In genomic region chr5:133251296-133252132, GRCh38 we compare ENCODE assay signal across 1 cellular context.
A peak's percentile ranks its signal among the peaks of the same experiment; 100 is the strongest.
TF ChIP-seq lines count a peak whose summit lies in the region.

No MANE protein-coding gene starts in this region.

TF ChIP-seq in HepG2, 621 proteins besides CTCF, POLR2A, EP300 and RAD21 (continued from another document and continues in another):
- TF ChIP-seq ZBTB44 (CRISPR knock-in tag; IDR thresholded peaks at IDR 0.05), result no peak
- TF ChIP-seq RARA (CRISPR knock-in tag; IDR thresholded peaks at IDR 0.05), result peak; percentile 50; the same call in 1 of the 2 replicates
- no peak for TF ChIP-seq ATM (IDR thresholded peaks at IDR 0.05; ENCODE audit: borderline replicate concordance)
- no peak for TF ChIP-seq ZNF350 (CRISPR knock-in tag; IDR thresholded peaks at IDR 0.05; ENCODE audit: borderline replicate concordance, low read depth)
- TF ChIP-seq HOXA5 (CRISPR knock-in tag; IDR thresholded peaks at IDR 0.05), result 0 out of 2 replicates have a peak, but pooled peaks have one; percentile 63
- TF ChIP-seq ZNF460 (CRISPR knock-in tag; IDR thresholded peaks at IDR 0.05; ENCODE audit: borderline replicate concordance), result no peak
- peak; percentile 66; the same call in 1 of the 2 replicates for TF ChIP-seq RFXAP (CRISPR knock-in tag; IDR thresholded peaks at IDR 0.05; ENCODE audit: borderline replicate concordance)
- TF ChIP-seq ZNF501 (CRISPR knock-in tag; IDR thresholded peaks at IDR 0.05), result peak; percentile 61
- 0 out of 2 replicates have a peak, but pooled peaks have one; percentile 47 for TF ChIP-seq ZZZ3 (CRISPR knock-in tag; IDR thresholded peaks at IDR 0.05; ENCODE audit: borderline replicate concordance)
- TF ChIP-seq, protein P1, sequence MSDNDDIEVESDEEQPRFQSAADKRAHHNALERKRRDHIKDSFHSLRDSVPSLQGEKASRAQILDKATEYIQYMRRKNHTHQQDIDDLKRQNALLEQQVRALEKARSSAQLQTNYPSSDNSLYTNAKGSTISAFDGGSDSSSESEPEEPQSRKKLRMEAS (IDR thresholded peaks at IDR 0.05), result peak; percentile 51
- no peak for TF ChIP-seq HES4 (CRISPR knock-in tag; IDR thresholded peaks at IDR 0.05; ENCODE audit: borderline replicate concordance)
- no peak for TF ChIP-seq ATF1 (CRISPR knock-in tag; IDR thresholded peaks at IDR 0.05)
- TF ChIP-seq, protein P2, sequence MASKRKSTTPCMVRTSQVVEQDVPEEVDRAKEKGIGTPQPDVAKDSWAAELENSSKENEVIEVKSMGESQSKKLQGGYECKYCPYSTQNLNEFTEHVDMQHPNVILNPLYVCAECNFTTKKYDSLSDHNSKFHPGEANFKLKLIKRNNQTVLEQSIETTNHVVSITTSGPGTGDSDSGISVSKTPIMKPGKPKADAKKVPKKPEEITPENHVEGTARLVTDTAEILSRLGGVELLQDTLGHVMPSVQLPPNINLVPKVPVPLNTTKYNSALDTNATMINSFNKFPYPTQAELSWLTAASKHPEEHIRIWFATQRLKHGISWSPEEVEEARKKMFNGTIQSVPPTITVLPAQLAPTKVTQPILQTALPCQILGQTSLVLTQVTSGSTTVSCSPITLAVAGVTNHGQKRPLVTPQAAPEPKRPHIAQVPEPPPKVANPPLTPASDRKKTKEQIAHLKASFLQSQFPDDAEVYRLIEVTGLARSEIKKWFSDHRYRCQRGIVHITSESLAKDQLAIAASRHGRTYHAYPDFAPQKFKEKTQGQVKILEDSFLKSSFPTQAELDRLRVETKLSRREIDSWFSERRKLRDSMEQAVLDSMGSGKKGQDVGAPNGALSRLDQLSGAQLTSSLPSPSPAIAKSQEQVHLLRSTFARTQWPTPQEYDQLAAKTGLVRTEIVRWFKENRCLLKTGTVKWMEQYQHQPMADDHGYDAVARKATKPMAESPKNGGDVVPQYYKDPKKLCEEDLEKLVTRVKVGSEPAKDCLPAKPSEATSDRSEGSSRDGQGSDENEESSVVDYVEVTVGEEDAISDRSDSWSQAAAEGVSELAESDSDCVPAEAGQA (IDR thresholded peaks at IDR 0.05; ENCODE audit: low read depth), result no peak
- TF ChIP-seq, protein P2 (CRISPR knock-in tag; IDR thresholded peaks at IDR 0.05; ENCODE audit: borderline replicate concordance), result no peak
- TF ChIP-seq, protein P3, sequence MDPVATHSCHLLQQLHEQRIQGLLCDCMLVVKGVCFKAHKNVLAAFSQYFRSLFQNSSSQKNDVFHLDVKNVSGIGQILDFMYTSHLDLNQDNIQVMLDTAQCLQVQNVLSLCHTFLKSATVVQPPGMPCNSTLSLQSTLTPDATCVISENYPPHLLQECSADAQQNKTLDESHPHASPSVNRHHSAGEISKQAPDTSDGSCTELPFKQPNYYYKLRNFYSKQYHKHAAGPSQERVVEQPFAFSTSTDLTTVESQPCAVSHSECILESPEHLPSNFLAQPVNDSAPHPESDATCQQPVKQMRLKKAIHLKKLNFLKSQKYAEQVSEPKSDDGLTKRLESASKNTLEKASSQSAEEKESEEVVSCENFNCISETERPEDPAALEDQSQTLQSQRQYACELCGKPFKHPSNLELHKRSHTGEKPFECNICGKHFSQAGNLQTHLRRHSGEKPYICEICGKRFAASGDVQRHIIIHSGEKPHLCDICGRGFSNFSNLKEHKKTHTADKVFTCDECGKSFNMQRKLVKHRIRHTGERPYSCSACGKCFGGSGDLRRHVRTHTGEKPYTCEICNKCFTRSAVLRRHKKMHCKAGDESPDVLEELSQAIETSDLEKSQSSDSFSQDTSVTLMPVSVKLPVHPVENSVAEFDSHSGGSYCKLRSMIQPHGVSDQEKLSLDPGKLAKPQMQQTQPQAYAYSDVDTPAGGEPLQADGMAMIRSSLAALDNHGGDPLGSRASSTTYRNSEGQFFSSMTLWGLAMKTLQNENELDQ (CRISPR knock-in tag; IDR thresholded peaks at IDR 0.05; ENCODE audit: borderline replicate concordance), result no peak
- TF ChIP-seq MAZ (IDR thresholded peaks at IDR 0.05; ENCODE audit: borderline replicate concordance, low read depth, low read length), result 0 out of 2 replicates have a peak, but pooled peaks have one; percentile 12
- no peak for TF ChIP-seq MAZ (CRISPR knock-in tag; IDR thresholded peaks at IDR 0.05; ENCODE audit: low read depth)
- peak; percentile 34; the same call in 1 of the 2 replicates for TF ChIP-seq ZNF556 (CRISPR knock-in tag; IDR thresholded peaks at IDR 0.05; ENCODE audit: borderline replicate concordance)
- TF ChIP-seq HNRNPUL1 (IDR thresholded peaks at IDR 0.05; ENCODE audit: low read depth, low read length), result no peak
- no peak for TF ChIP-seq ZNF367 (CRISPR knock-in tag; IDR thresholded peaks at IDR 0.05; ENCODE audit: borderline replicate concordance)
- peak; percentile 62; the same call in 1 of the 2 replicates for TF ChIP-seq HOXA3 (CRISPR knock-in tag; IDR thresholded peaks at IDR 0.05)
- 0 out of 2 replicates have a peak, but pooled peaks have one; percentile 46 for TF ChIP-seq BORCS8-MEF2B (CRISPR knock-in tag; IDR thresholded peaks at IDR 0.05)
- no peak for TF ChIP-seq FOXA1 (IDR thresholded peaks at IDR 0.05)
- TF ChIP-seq FOXA1 (CRISPR knock-in tag; IDR thresholded peaks at IDR 0.05), result no peak
- TF ChIP-seq ESRRA (CRISPR knock-in tag; IDR thresholded peaks at IDR 0.05; ENCODE audit: low read depth), result peak; percentile 44; the same call in 1 of the 2 replicates
- TF ChIP-seq ZNF781 (CRISPR knock-in tag; IDR thresholded peaks at IDR 0.05; ENCODE audit: borderline replicate concordance, not compliant biosample characterization), result no peak
- no peak for TF ChIP-seq ZNF121 (CRISPR knock-in tag; IDR thresholded peaks at IDR 0.05)
- TF ChIP-seq ZNF503 (CRISPR knock-in tag; IDR thresholded peaks at IDR 0.05), result no peak
- no peak for TF ChIP-seq ZNF790 (CRISPR knock-in tag; IDR thresholded peaks at IDR 0.05; ENCODE audit: borderline replicate concordance)
- 0 out of 2 replicates have a peak, but pooled peaks have one; percentile 50 for TF ChIP-seq ZNF710 (CRISPR knock-in tag; IDR thresholded peaks at IDR 0.05; ENCODE audit: borderline replicate concordance)
- TF ChIP-seq ZNF607 (CRISPR knock-in tag; IDR thresholded peaks at IDR 0.05; ENCODE audit: borderline replicate concordance), result 0 out of 2 replicates have a peak, but pooled peaks have one; percentile 64
- no peak for TF ChIP-seq FOXP4 (CRISPR knock-in tag; IDR thresholded peaks at IDR 0.05)
- no peak for TF ChIP-seq MED8 (CRISPR knock-in tag; IDR thresholded peaks at IDR 0.05; ENCODE audit: insufficient replicate concordance)
- peak; percentile 35; the same call in 1 of the 2 replicates for TF ChIP-seq NR2C2 (CRISPR knock-in tag; IDR thresholded peaks at IDR 0.05; ENCODE audit: borderline replicate concordance)
- TF ChIP-seq RBAK (CRISPR knock-in tag; IDR thresholded peaks at IDR 0.05), result 0 out of 2 replicates have a peak, but pooled peaks have one; percentile 28
- 0 out of 2 replicates have a peak, but pooled peaks have one; percentile 21 for TF ChIP-seq SAP130 (CRISPR knock-in tag; IDR thresholded peaks at IDR 0.05; ENCODE audit: low read depth)
- TF ChIP-seq TAF15 (IDR thresholded peaks at IDR 0.05; ENCODE audit: low read depth, low read length, poor library complexity, severe bottlenecking), result no peak
- TF ChIP-seq ERF (CRISPR knock-in tag; IDR thresholded peaks at IDR 0.05), result no peak
- TF ChIP-seq ISX (CRISPR knock-in tag; conservative IDR thresholded peaks at IDR 0.05), result no peak
- TF ChIP-seq RXRA (CRISPR knock-in tag; IDR thresholded peaks at IDR 0.05), result 0 out of 2 replicates have a peak, but pooled peaks have one; percentile 11
- no peak for TF ChIP-seq GABPA (IDR thresholded peaks at IDR 0.05; ENCODE audit: low read depth, low read length)
- TF ChIP-seq GABPA (CRISPR knock-in tag; IDR thresholded peaks at IDR 0.05; ENCODE audit: low read depth), result peak; percentile 16; the same call in 1 of the 2 replicates
- no peak for TF ChIP-seq FLYWCH1 (CRISPR knock-in tag; IDR thresholded peaks at IDR 0.05)
- 0 out of 2 replicates have a peak, but pooled peaks have one; percentile 22 for TF ChIP-seq MIER2 (CRISPR knock-in tag; IDR thresholded peaks at IDR 0.05)
- TF ChIP-seq TERF1 (CRISPR knock-in tag; IDR thresholded peaks at IDR 0.05), result no peak
- TF ChIP-seq BRD4 (CRISPR knock-in tag; IDR thresholded peaks at IDR 0.05), result 0 out of 2 replicates have a peak, but pooled peaks have one; percentile 33
- TF ChIP-seq STAG1 (CRISPR knock-in tag; IDR thresholded peaks at IDR 0.05), result no peak
- no peak for TF ChIP-seq NRL (CRISPR knock-in tag; IDR thresholded peaks at IDR 0.05; ENCODE audit: borderline replicate concordance)
- no peak for TF ChIP-seq KLF12 (CRISPR knock-in tag; IDR thresholded peaks at IDR 0.05; ENCODE audit: borderline replicate concordance)
- TF ChIP-seq SKI (IDR thresholded peaks at IDR 0.05; ENCODE audit: partially characterized antibody), result peak; percentile 31
- no peak for TF ChIP-seq CEBPB (IDR thresholded peaks at IDR 0.05; ENCODE audit: borderline replicate concordance, low read depth, low read length)
